8 cellular contexts compared by ENCODE assay signal in the genomic region with DNA sequence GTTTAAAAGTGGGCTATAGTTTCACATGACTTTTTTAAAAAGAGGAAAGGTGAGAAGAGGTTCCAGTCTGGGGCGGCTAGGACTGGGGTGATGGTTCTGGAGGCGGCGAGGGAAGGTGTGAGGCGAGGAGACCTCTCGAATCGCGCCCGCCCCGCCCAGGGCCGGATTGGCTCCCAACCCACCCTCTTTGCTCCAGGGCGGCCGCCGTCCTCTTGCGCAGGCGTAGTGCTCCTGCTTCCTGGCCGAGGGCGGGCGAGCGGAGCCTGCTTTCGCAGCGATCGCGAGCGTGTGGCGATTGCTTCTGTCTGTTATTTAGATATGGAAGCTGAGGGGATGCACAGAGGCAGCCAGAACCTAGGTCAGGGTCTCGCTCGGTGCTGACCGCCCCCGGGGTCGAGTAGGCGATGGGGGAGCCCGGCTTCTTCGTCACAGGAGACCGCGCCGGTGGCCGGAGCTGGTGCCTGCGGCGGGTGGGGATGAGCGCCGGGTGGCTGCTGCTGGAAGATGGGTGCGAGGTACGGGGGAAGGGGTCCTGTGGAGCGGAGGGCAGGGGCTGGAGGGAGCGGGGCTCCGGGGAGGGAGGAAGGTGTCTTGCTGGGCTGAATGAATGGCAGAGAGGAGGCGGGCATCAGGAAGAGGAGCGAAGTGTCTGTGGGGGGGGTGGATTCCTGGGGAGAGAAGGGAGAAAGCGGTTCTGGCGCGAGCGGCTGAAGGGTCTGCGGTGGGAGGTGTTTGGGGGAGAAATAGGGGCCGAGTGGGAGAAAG. TPM values are rescaled to one million over a fixed set of nuclear protein-coding genes. Genes with fewer than 3 reads are reported as not detected.
DNase-seq lines count a peak whose midpoint lies in the region; ATAC-seq lines count a peak whose summit lies in the region.

A gene with protein sequence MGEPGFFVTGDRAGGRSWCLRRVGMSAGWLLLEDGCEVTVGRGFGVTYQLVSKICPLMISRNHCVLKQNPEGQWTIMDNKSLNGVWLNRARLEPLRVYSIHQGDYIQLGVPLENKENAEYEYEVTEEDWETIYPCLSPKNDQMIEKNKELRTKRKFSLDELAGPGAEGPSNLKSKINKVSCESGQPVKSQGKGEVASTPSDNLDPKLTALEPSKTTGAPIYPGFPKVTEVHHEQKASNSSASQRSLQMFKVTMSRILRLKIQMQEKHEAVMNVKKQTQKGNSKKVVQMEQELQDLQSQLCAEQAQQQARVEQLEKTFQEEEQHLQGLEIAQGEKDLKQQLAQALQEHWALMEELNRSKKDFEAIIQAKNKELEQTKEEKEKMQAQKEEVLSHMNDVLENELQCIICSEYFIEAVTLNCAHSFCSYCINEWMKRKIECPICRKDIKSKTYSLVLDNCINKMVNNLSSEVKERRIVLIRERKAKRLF (plus strand): TSS at position 223 of the 765 bp plus-strand sequence. CDS start 182 bp downstream, at position 405.

- peaks cover 20% of the 10 kb centered on the region for H3K4me1 Mint-ChIP-seq in activated CD4-positive, alpha-beta T cell treated with anti-CD3 and anti-CD28 coated beads for 36 hours

- DNase-seq in AG20443 (ENCODE audit: low spot score) (peak; percentile 100), NCI-H510A (lab: John Stamatoyannopoulos, UW) (peak; percentile 97), kidney glomerular epithelial cell (lab: John Stamatoyannopoulos, UW) (peak; percentile 79)
- DNase-seq in activated CD4-positive, alpha-beta T cell treated with anti-CD3 and anti-CD28 coated beads for 36 hours: peak; percentile 96
- DNase-seq in stimulated activated CD4-positive, alpha-beta T cell treated with anti-CD3 and anti-CD28 coated beads, Interleukin-15, amount 100 ng/mL, for 48 hours (ENCODE audit: low read depth in 2 of 2): peak; percentile 84 to 93

- no peaks in the 10 kb centered on the region for H3K27me3 Mint-ChIP-seq in activated CD4-positive, alpha-beta T cell treated with anti-CD3 and anti-CD28 coated beads for 36 hours

- peak within 1 kb of the TSS; percentile 8 for H3K27ac ChIP-seq in cingulate gyrus (ENCODE audit: low read depth, low read length)

- intact Hi-C loops in activated CD4-positive, alpha-beta T cell treated with anti-CD3 and anti-CD28 coated beads for 36 hours (cut with DNase I, micrococcal nuclease): loop anchor here in 1 of 2 experiments (1.0 kb wide), 1 partner anchor 79 kb away; a partner anchor contains a TSS

- no peaks in the 10 kb centered on the region for H3K9me3 Mint-ChIP-seq in activated CD4-positive, alpha-beta T cell treated with anti-CD3 and anti-CD28 coated beads for 36 hours (ENCODE audit: low read depth)

- POLR2A ChIA-PET in activated CD4-positive, alpha-beta T cell treated with anti-CD3 and anti-CD28 coated beads for 36 hours (lab: Charles Lee): interaction anchor here (0.6 to 1.2 kb wide), 2 partner anchors 80 to 472 kb away, joined by 3 to 4 read pairs; no protein-coding TSS in a partner anchor

- H3K27ac Mint-ChIP-seq in activated CD4-positive, alpha-beta T cell treated with anti-CD3 and anti-CD28 coated beads for 36 hours: peak within 1 kb of the TSS; percentile 84

- peak within 1 kb of the TSS; percentile 92 for H3K4me3 Mint-ChIP-seq in activated CD4-positive, alpha-beta T cell treated with anti-CD3 and anti-CD28 coated beads for 36 hours

- peak; percentile 93 for ATAC-seq in GM19035 (IDR thresholded peaks at IDR 0.05; ENCODE audit: unreplicated experiment)
- ATAC-seq in HG03354 (IDR thresholded peaks at IDR 0.05; ENCODE audit: poor library complexity, severe bottlenecking, unreplicated experiment): peak; percentile 87
- peak; percentile 99 for ATAC-seq in activated CD4-positive, alpha-beta T cell treated with anti-CD3 and anti-CD28 coated beads for 36 hours

- no peaks in the 10 kb centered on the region for H3K36me3 Mint-ChIP-seq in activated CD4-positive, alpha-beta T cell treated with anti-CD3 and anti-CD28 coated beads for 36 hours (ENCODE audit: low read depth)

- CTCF ChIA-PET in activated CD4-positive, alpha-beta T cell treated with anti-CD3 and anti-CD28 coated beads for 36 hours (lab: Charles Lee): interaction anchor here (0.6 to 1.8 kb wide), 7 partner anchors 21 to 924 kb away, joined by 3 to 6 read pairs (median 3); no protein-coding TSS in a partner anchor

RNA-seq across cellular contexts. Expression of the gene that starts here (rescaled TPM):
- 10 to 100 TPM; 20.6 to 23.8 TPM for total RNA-seq in activated CD4-positive, alpha-beta T cell treated with anti-CD3 and anti-CD28 coated beads for 36 hours

Comparison
In these comparisons a context has a peak if more than half of its experiments do, and no peak if none do; other contexts are left out.
1. Peak in every context shown above with its lines: DNase-seq, ATAC-seq and H3K27ac ChIP-seq.